In genomic region chr14:92288994-92289393, GRCh38 we compare ENCODE assay signal across 39 cellular contexts. TPM values are rescaled to one million over a fixed set of nuclear protein-coding genes. Genes with fewer than 3 reads are reported as not detected.
"Had no signal": no experiment of that assay in that cellular context is flagged by ENCODE, and none has a peak within 500 bp of the region (broad histone marks: within the 10 kb centered on the region; RNA-seq: fewer than 3 reads in every experiment).

No MANE protein-coding gene starts in this region.

- H3K36me3 Mint-ChIP-seq: activated CD4-positive, alpha-beta memory T cell treated with anti-CD3 and anti-CD28 coated beads for 36 hours; activated naive CD4-positive, alpha-beta T cell treated with anti-CD3 and anti-CD28 coated beads, Interleukin-2, amount 50 U/mL, for 72 hours; activated naive CD8-positive, alpha-beta T cell treated with anti-CD3 and anti-CD28 coated beads for 36 hours had no signal

- H3K27me3 ChIP-seq: adrenal gland, body of pancreas, brain microvascular endothelial cell, breast epithelium had no signal

- ATAC-seq: activated CD8-positive, alpha-beta T cell treated with anti-CD3 and anti-CD28 coated beads for 36 hours; activated naive CD4-positive, alpha-beta T cell treated with anti-CD3 and anti-CD28 coated beads, Interleukin-2, amount 50 U/mL, for 72 hours; activated T-cell treated with anti-CD3 and anti-CD28 coated beads, Interleukin-2, amount 50 U/mL, for 4 hours; activated T-cell treated with anti-CD3 and anti-CD28 coated beads, Interleukin-2, amount 50 U/mL, for 72 hours; activated T-helper 17 cell treated with anti-CD3 and anti-CD28 coated beads, Interleukin-2, amount 50 U/mL, for 72 hours; body of pancreas had no signal

- H3K27ac Mint-ChIP-seq: activated B cell treated with CpG ODN at 0.5 μM for 24 hours; activated CD4-positive, alpha-beta memory T cell treated with anti-CD3 and anti-CD28 coated beads for 36 hours; activated CD4-positive, alpha-beta T cell treated with anti-CD3 and anti-CD28 coated beads, Interleukin-2, amount 10 ng/mL, durations not matched to agents 24 days and 14 days; activated CD8-positive, alpha-beta T cell treated with anti-CD3 and anti-CD28 coated beads for 36 hours; activated naive CD4-positive, alpha-beta T cell treated with anti-CD3 and anti-CD28 coated beads for 36 hours; activated naive CD4-positive, alpha-beta T cell treated with anti-CD3 and anti-CD28 coated beads, Interleukin-2, amount 50 U/mL, for 72 hours; activated naive CD8-positive, alpha-beta T cell treated with anti-CD3 and anti-CD28 coated beads for 36 hours; activated T-cell treated with anti-CD3 and anti-CD28 coated beads, Interleukin-2, amount 50 U/mL, for 72 hours; activated T-helper 1 cell treated with anti-CD3 and anti-CD28 coated beads, Interleukin-12 subunit alpha, Interleukin-12 subunit beta, Interleukin-2, Interleukin-4 antibody, amounts not matched to agents 30 ng/mL and 10 ng/mL and 1 ng/mL, durations not matched to agents 14 hours and 24 hours and 36 hours; activated T-helper 17 cell treated with anti-CD3 and anti-CD28 coated beads, Interleukin-2, amount 50 U/mL, for 72 hours; T-helper 1 cell treated with Interleukin-12 subunit alpha and Interleukin-12 subunit beta and Interleukin-4 antibody, amounts not matched to agents 30 μg/mL and 1 μg/mL, for 36 hours; T-helper 2 cell treated with Interferon-gamma antibody and Interleukin-4, amounts not matched to agents 5 μg/mL and 100 μg/mL, for 36 hours had no signal

- H3K27ac ChIP-seq: adrenal gland, body of pancreas, brain microvascular endothelial cell, breast epithelium, VCaP had no signal

- H3K9me3 Mint-ChIP-seq: activated B cell treated with CpG ODN at 0.5 μM for 24 hours; activated CD4-positive, alpha-beta memory T cell treated with anti-CD3 and anti-CD28 coated beads for 36 hours; activated CD4-positive, alpha-beta T cell treated with anti-CD3 and anti-CD28 coated beads, Interleukin-2, amount 10 ng/mL, durations not matched to agents 24 days and 14 days; activated CD8-positive, alpha-beta T cell treated with anti-CD3 and anti-CD28 coated beads for 36 hours; activated naive CD4-positive, alpha-beta T cell treated with anti-CD3 and anti-CD28 coated beads for 36 hours; activated naive CD4-positive, alpha-beta T cell treated with anti-CD3 and anti-CD28 coated beads, Interleukin-2, amount 50 U/mL, for 72 hours; activated naive CD8-positive, alpha-beta T cell treated with anti-CD3 and anti-CD28 coated beads for 36 hours; activated T-cell treated with anti-CD3 and anti-CD28 coated beads, Interleukin-2, amount 50 U/mL, for 4 hours; activated T-cell treated with anti-CD3 and anti-CD28 coated beads, Interleukin-2, amount 50 U/mL, for 72 hours; activated T-helper 1 cell treated with anti-CD3 and anti-CD28 coated beads, Interleukin-12 subunit alpha, Interleukin-12 subunit beta, Interleukin-2, Interleukin-4 antibody, amounts not matched to agents 30 ng/mL and 10 ng/mL and 1 ng/mL, durations not matched to agents 14 hours and 24 hours and 36 hours; activated T-helper 17 cell treated with anti-CD3 and anti-CD28 coated beads, Interleukin-2, amount 50 U/mL, for 72 hours; central memory CD8-positive, alpha-beta T cell; T-helper 1 cell treated with Interleukin-12 subunit alpha and Interleukin-12 subunit beta and Interleukin-4 antibody, amounts not matched to agents 30 μg/mL and 1 μg/mL, for 36 hours; T-helper 2 cell treated with Interferon-gamma antibody and Interleukin-4, amounts not matched to agents 5 μg/mL and 100 μg/mL, for 36 hours had no signal

- H3K4me3 Mint-ChIP-seq: activated B cell treated with CpG ODN at 0.5 μM for 24 hours; activated CD4-positive, alpha-beta memory T cell treated with anti-CD3 and anti-CD28 coated beads for 36 hours; activated CD4-positive, alpha-beta T cell treated with anti-CD3 and anti-CD28 coated beads, Interleukin-2, amount 10 ng/mL, durations not matched to agents 24 days and 14 days; activated CD8-positive, alpha-beta T cell treated with anti-CD3 and anti-CD28 coated beads for 36 hours; activated naive CD4-positive, alpha-beta T cell treated with anti-CD3 and anti-CD28 coated beads for 36 hours; activated naive CD8-positive, alpha-beta T cell treated with anti-CD3 and anti-CD28 coated beads for 36 hours; activated T-cell treated with anti-CD3 and anti-CD28 coated beads, Interleukin-2, amount 50 U/mL, for 4 hours; activated T-cell treated with anti-CD3 and anti-CD28 coated beads, Interleukin-2, amount 50 U/mL, for 72 hours; activated T-helper 1 cell treated with anti-CD3 and anti-CD28 coated beads, Interleukin-12 subunit alpha, Interleukin-12 subunit beta, Interleukin-2, Interleukin-4 antibody, amounts not matched to agents 30 ng/mL and 10 ng/mL and 1 ng/mL, durations not matched to agents 14 hours and 24 hours and 36 hours; activated T-helper 17 cell treated with anti-CD3 and anti-CD28 coated beads, Interleukin-2, amount 50 U/mL, for 72 hours; central memory CD8-positive, alpha-beta T cell; T-helper 1 cell treated with Interleukin-12 subunit alpha and Interleukin-12 subunit beta and Interleukin-4 antibody, amounts not matched to agents 30 μg/mL and 1 μg/mL, for 36 hours; T-helper 2 cell treated with Interferon-gamma antibody and Interleukin-4, amounts not matched to agents 5 μg/mL and 100 μg/mL, for 36 hours had no signal

- H3K4me1 Mint-ChIP-seq: activated B cell treated with CpG ODN at 0.5 μM for 24 hours; activated CD4-positive, alpha-beta T cell treated with anti-CD3 and anti-CD28 coated beads, Interleukin-2, amount 10 ng/mL, durations not matched to agents 24 days and 14 days; activated naive CD8-positive, alpha-beta T cell treated with anti-CD3 and anti-CD28 coated beads for 36 hours; activated T-helper 17 cell treated with anti-CD3 and anti-CD28 coated beads, Interleukin-2, amount 50 U/mL, for 72 hours; central memory CD8-positive, alpha-beta T cell had no signal

- H3K4me1 ChIP-seq: adrenal gland, body of pancreas, breast epithelium had no signal

- DNase-seq: activated B cell treated with CpG ODN at 0.5 μM for 24 hours; activated CD4-positive, alpha-beta memory T cell treated with anti-CD3 and anti-CD28 coated beads for 36 hours; activated CD4-positive, alpha-beta T cell treated with anti-CD3 and anti-CD28 coated beads for 4 hours; activated CD4-positive, alpha-beta T cell treated with anti-CD3 and anti-CD28 coated beads, Interleukin-2, amount 10 ng/mL, durations not matched to agents 24 days and 14 days; activated CD4-positive, alpha-beta T cell treated with anti-CD3 and anti-CD28 coated beads, Interleukin-2, amount 50 U/mL, for 1 hour; activated CD4-positive, alpha-beta T cell treated with anti-CD3 and anti-CD28 coated beads, Interleukin-2, amount 50 U/mL, for 4 hours; activated CD4-positive, CD25-positive, alpha-beta regulatory T cell treated with anti-CD3 and anti-CD28 coated beads, Interleukin-2, amount 50 U/mL, for 72 hours; activated CD8-positive, alpha-beta memory T cell treated with anti-CD3 and anti-CD28 coated beads, Interleukin-2, amount 50 U/mL, for 4 hours; activated CD8-positive, alpha-beta T cell treated with anti-CD3 and anti-CD28 coated beads for 36 hours; activated effector memory CD4-positive, alpha-beta T cell treated with anti-CD3 and anti-CD28 coated beads, Interleukin-2, amount 50 U/mL, for 16 hours; activated gamma-delta T cell treated with Interleukin-2 at 50 U/mL for 16 hours; activated naive CD4-positive, alpha-beta T cell; activated naive CD4-positive, alpha-beta T cell treated with anti-CD3 and anti-CD28 coated beads for 36 hours; activated naive CD4-positive, alpha-beta T cell treated with anti-CD3 and anti-CD28 coated beads, Interleukin-2, amount 50 U/mL, for 16 hours; activated naive CD8-positive, alpha-beta T cell treated with anti-CD3 and anti-CD28 coated beads for 36 hours; activated T-cell treated with anti-CD3 and anti-CD28 coated beads for 4 hours; activated T-cell treated with anti-CD3 and anti-CD28 coated beads, Interleukin-2, amount 50 U/mL, for 1 hour; activated T-cell treated with anti-CD3 and anti-CD28 coated beads, Interleukin-2, amount 50 U/mL, for 4 hours; activated T-cell treated with anti-CD3 and anti-CD28 coated beads, Interleukin-2, amount 50 U/mL, for 72 hours; adrenal gland; amniotic stem cell; aorta; body of pancreas; brain microvascular endothelial cell; caudate nucleus; cerebellar nuclear complex; T-helper 1 cell; T-helper 2 cell; T-helper 9 cell had no signal

RNA-seq across cellular contexts. Expression of gene SLC24A4, which starts 34.0 kb away (rescaled TPM):
- total RNA-seq: activated CD4-positive, alpha-beta memory T cell treated with anti-CD3 and anti-CD28 coated beads for 36 hours; activated CD4-positive, alpha-beta T cell treated with anti-CD3 and anti-CD28 coated beads, Interleukin-2, amount 10 ng/mL, durations not matched to agents 24 days and 14 days; activated CD8-positive, alpha-beta memory T cell treated with anti-CD3 and anti-CD28 coated beads for 36 hours; activated CD8-positive, alpha-beta T cell treated with anti-CD3 and anti-CD28 coated beads for 36 hours; activated naive CD4-positive, alpha-beta T cell treated with anti-CD3 and anti-CD28 coated beads for 36 hours; activated naive CD4-positive, alpha-beta T cell treated with anti-CD3 and anti-CD28 coated beads, Interleukin-2, amount 50 U/mL, for 72 hours; activated T-cell treated with anti-CD3 and anti-CD28 coated beads, Interleukin-2, amount 50 U/mL, for 72 hours; activated T-helper 1 cell treated with anti-CD3 and anti-CD28 coated beads, Interleukin-12 subunit alpha, Interleukin-12 subunit beta, Interleukin-2, Interleukin-4 antibody, amounts not matched to agents 30 ng/mL and 10 ng/mL and 1 ng/mL, durations not matched to agents 14 hours and 24 hours and 36 hours; activated T-helper 17 cell treated with anti-CD3 and anti-CD28 coated beads, Interleukin-2, amount 50 U/mL, for 72 hours; astrocyte had no signal
